ENCODE assay signal across 1 cellular context in genomic region chr4:10111067-10111801, GRCh38.
TF ChIP-seq lines count a peak whose summit lies in the region.

No MANE protein-coding gene starts in this region.

TF ChIP-seq in IMR-90, 13 proteins besides CTCF, POLR2A, EP300 and RAD21:
- TF ChIP-seq SMC3 (IDR thresholded peaks at IDR 0.05; ENCODE audit: low read depth, low read length) (no peak), RCOR1 (IDR thresholded peaks at IDR 0.05; ENCODE audit: insufficient replicate concordance, low read length) (no peak), MAFK (IDR thresholded peaks at IDR 0.05; ENCODE audit: low read depth, low read length) (no peak)
TF ChIP-seq in IMR-90: peak in this region for 0.
